ENCODE assay signal across 5 cellular contexts in the genomic region with DNA sequence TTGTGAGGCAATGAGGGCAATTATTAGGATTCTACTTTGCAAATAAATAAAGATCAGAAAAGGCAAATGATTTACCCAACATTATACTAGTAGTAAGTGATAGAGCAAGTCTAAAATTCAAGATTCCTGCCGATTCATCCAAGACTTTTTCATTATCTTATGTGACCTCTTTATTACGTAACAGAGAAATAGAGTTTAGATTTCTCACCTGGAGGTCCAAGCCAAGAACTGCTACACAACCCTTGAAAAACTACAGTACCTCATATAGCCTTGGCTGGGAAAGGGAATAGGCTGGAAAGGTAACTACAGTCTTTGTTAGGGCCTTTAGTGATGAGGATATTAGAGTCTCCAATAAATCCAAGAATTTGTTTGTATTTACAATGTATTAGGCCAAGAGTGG.
"Had no signal": no experiment of that assay in that cellular context is flagged by ENCODE, and none has a peak within 500 bp of the region (broad histone marks: within the 10 kb centered on the region; RNA-seq: fewer than 3 reads in every experiment).

No MANE protein-coding gene starts in this region.

- DNase-seq: KBM-7, KG1 had no signal

- H3K4me2 ChIP-seq: KMS-11 had no signal

- FAIRE-seq: HepG2 had no signal

- ATAC-seq: HepG2 had no signal

- H3K9ac ChIP-seq: KMS-11 had no signal

- H3K27ac ChIP-seq: HL-60, KMS-11 had no signal
